1 cellular context compared by ENCODE assay signal in the genomic region with DNA sequence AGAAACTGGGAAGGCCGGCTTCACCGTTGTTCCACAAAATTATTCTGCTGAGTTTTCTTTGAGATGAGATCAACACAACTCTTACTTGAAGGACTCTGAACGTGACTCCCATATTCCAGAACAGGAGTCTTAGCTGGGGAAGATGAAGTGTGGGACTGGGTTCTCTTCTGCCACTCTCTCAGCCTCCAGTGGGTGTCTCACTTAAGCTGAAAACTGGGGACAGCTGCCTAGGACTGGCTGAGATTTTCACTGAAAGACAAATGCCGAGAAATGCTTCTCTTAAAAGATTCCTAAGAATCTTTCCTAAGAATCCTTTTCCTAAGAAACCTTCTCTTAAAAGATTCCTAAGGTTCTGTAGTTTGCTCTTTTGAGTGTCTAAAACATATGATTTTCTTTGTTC.
TF ChIP-seq lines count a peak whose summit lies in the region.

No MANE protein-coding gene starts in this region.

TF ChIP-seq in GM23338, 12 proteins besides CTCF, POLR2A, EP300 and RAD21 (continued from another document):
- TF ChIP-seq, protein P1, sequence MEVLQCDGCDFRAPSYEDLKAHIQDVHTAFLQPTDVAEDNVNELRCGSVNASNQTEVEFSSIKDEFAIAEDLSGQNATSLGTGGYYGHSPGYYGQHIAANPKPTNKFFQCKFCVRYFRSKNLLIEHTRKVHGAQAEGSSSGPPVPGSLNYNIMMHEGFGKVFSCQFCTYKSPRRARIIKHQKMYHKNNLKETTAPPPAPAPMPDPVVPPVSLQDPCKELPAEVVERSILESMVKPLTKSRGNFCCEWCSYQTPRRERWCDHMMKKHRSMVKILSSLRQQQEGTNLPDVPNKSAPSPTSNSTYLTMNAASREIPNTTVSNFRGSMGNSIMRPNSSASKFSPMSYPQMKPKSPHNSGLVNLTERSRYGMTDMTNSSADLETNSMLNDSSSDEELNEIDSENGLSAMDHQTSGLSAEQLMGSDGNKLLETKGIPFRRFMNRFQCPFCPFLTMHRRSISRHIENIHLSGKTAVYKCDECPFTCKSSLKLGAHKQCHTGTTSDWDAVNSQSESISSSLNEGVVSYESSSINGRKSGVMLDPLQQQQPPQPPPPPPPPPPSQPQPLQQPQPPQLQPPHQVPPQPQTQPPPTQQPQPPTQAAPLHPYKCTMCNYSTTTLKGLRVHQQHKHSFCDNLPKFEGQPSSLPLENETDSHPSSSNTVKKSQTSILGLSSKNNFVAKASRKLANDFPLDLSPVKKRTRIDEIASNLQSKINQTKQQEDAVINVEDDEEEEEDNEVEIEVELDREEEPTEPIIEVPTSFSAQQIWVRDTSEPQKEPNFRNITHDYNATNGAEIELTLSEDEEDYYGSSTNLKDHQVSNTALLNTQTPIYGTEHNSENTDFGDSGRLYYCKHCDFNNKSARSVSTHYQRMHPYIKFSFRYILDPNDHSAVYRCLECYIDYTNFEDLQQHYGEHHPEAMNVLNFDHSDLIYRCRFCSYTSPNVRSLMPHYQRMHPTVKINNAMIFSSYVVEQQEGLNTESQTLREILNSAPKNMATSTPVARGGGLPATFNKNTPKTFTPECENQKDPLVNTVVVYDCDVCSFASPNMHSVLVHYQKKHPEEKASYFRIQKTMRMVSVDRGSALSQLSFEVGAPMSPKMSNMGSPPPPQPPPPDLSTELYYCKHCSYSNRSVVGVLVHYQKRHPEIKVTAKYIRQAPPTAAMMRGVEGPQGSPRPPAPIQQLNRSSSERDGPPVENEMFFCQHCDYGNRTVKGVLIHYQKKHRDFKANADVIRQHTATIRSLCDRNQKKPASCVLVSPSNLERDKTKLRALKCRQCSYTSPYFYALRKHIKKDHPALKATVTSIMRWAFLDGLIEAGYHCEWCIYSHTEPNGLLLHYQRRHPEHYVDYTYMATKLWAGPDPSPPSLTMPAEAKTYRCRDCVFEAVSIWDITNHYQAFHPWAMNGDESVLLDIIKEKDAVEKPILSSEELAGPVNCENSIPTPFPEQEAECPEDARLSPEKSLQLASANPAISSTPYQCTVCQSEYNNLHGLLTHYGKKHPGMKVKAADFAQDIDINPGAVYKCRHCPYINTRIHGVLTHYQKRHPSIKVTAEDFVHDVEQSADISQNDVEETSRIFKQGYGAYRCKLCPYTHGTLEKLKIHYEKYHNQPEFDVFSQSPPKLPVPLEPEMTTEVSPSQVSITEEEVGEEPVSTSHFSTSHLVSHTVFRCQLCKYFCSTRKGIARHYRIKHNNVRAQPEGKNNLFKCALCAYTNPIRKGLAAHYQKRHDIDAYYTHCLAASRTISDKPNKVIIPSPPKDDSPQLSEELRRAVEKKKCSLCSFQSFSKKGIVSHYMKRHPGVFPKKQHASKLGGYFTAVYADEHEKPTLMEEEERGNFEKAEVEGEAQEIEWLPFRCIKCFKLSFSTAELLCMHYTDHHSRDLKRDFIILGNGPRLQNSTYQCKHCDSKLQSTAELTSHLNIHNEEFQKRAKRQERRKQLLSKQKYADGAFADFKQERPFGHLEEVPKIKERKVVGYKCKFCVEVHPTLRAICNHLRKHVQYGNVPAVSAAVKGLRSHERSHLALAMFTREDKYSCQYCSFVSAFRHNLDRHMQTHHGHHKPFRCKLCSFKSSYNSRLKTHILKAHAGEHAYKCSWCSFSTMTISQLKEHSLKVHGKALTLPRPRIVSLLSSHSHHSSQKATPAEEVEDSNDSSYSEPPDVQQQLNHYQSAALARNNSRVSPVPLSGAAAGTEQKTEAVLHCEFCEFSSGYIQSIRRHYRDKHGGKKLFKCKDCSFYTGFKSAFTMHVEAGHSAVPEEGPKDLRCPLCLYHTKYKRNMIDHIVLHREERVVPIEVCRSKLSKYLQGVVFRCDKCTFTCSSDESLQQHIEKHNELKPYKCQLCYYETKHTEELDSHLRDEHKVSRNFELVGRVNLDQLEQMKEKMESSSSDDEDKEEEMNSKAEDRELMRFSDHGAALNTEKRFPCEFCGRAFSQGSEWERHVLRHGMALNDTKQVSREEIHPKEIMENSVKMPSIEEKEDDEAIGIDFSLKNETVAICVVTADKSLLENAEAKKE (CRISPR knock-in tag; IDR thresholded peaks at IDR 0.05), result no peak
- no peak for TF ChIP-seq CREB1 (CRISPR knock-in tag; IDR thresholded peaks at IDR 0.05; ENCODE audit: low read depth)
- no peak for TF ChIP-seq POLR2AphosphoS5 (IDR thresholded peaks at IDR 0.05; ENCODE audit: low read depth)
- no peak for TF ChIP-seq ZNF331 (CRISPR knock-in tag; IDR thresholded peaks at IDR 0.05; ENCODE audit: low read depth)
- no peak for TF ChIP-seq NANOG (IDR thresholded peaks at IDR 0.05; ENCODE audit: borderline replicate concordance)
- TF ChIP-seq EZH2phosphoT487 (IDR thresholded peaks at IDR 0.05; ENCODE audit: unreplicated experiment), result no peak
- TF ChIP-seq, protein P2, sequence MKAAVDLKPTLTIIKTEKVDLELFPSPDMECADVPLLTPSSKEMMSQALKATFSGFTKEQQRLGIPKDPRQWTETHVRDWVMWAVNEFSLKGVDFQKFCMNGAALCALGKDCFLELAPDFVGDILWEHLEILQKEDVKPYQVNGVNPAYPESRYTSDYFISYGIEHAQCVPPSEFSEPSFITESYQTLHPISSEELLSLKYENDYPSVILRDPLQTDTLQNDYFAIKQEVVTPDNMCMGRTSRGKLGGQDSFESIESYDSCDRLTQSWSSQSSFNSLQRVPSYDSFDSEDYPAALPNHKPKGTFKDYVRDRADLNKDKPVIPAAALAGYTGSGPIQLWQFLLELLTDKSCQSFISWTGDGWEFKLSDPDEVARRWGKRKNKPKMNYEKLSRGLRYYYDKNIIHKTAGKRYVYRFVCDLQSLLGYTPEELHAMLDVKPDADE (IDR thresholded peaks at IDR 0.05), result no peak
- TF ChIP-seq EZH2 (IDR thresholded peaks at IDR 0.05; ENCODE audit: low read depth, unreplicated experiment), result no peak
- no peak for TF ChIP-seq STAT1 (IDR thresholded peaks at IDR 0.05; ENCODE audit: unreplicated experiment)
